ENCODE assay signal across 12 cellular contexts in genomic region chr11:74055938-74056337, GRCh38. TPM values are rescaled to one million over a fixed set of nuclear protein-coding genes. Genes with fewer than 3 reads are reported as not detected.
DNase-seq lines count a peak whose midpoint lies in the region; ATAC-seq, FAIRE-seq and TF ChIP-seq lines count a peak whose summit lies in the region.
"Had no signal": no experiment of that assay in that cellular context is flagged by ENCODE, and none has a peak within 500 bp of the region (broad histone marks: within the 10 kb centered on the region; RNA-seq: fewer than 3 reads in every experiment).

No MANE protein-coding gene starts in this region.

- ATAC-seq in gastrocnemius medialis = peak; percentile 99

- no peak overlapping the region for H3K4me3 ChIP-seq in gastrocnemius medialis
- H3K4me3 ChIP-seq: hepatocyte had no signal

- in situ Hi-C loops in gastrocnemius medialis (cut with MboI; ENCODE audit: low sequenced_read_pairs in 4 of 4) = no loop called here

- H3K4me1 ChIP-seq in gastrocnemius medialis = peaks cover 12 to 21% of the 10 kb centered on the region in 2 donors

- H3K9me3 ChIP-seq in gastrocnemius medialis = no peaks in the 10 kb centered on the region

- TF ChIP-seq POLR2A in gastrocnemius medialis (IDR thresholded peaks at IDR 0.05) = peak in 1 of 2 donors; percentile 70

- H3K27me3 ChIP-seq in gastrocnemius medialis = no peaks in the 10 kb centered on the region
- H3K27me3 ChIP-seq: hepatocyte had no signal

- H3K36me3 ChIP-seq in gastrocnemius medialis = peaks cover 0 to 12% of the 10 kb centered on the region in 2 donors

- TF ChIP-seq CTCF in gastrocnemius medialis (IDR thresholded peaks at IDR 0.05 in 4 of 5, conservative IDR thresholded peaks at IDR 0.05 in 1 of 5) = no peak

- intact Hi-C loops in gastrocnemius medialis (cut with DNase I; ENCODE audit: low total_unique reads) = no loop called here

- H3K27ac ChIP-seq in gastrocnemius medialis = peak overlapping the region; percentile 61 to 82 (median 72)
- H3K27ac ChIP-seq: hepatocyte had no signal

- DNase-seq in GM04503 (ENCODE audit: low read depth) (peak; percentile 25), RCC 7860 (ENCODE audit: low spot score) (peak; percentile 9), fibroblast of gingiva (ENCODE audit: low read depth) (peak; percentile 47), gastrocnemius medialis (peak; percentile 32 to 57), cortex of kidney (lab: John Stamatoyannopoulos, UW) (no peak), NCI-H1694 (lab: John Stamatoyannopoulos, UW) (no peak)
- DNase-seq in activated CD4-positive, alpha-beta T cell treated with anti-CD3 and anti-CD28 coated beads, Interleukin-2, amount 50 U/mL, for 1 hour = no peak
- DNase-seq: activated T-cell treated with anti-CD3 and anti-CD28 coated beads, Interleukin-2, amount 50 U/mL, for 24 hours; GOT3; MM.1S; stimulated activated CD4-positive, alpha-beta T cell treated with anti-CD3 and anti-CD28 coated beads, Interleukin-15, amount 100 ng/mL, for 24 hours had no signal

- FAIRE-seq in RCC 7860 (lab: Jason Lieb, UNC) = no peak

RNA-seq across cellular contexts. Expression of gene UCP3, which starts 47.1 kb away (rescaled TPM):
- 100 to 1,000 TPM; 489 to 938 (median 679) TPM for total RNA-seq in gastrocnemius medialis

Comparison
In these comparisons a context has a peak if more than half of its experiments do, and no peak if none do; other contexts are left out.
1. DNase-seq: peak in GM04503 (single experiment), RCC 7860 (single experiment), fibroblast of gingiva (single experiment) and gastrocnemius medialis (2 of 2); none in cortex of kidney (single experiment), NCI-H1694 (single experiment) and activated CD4-positive, alpha-beta T cell treated with anti-CD3 and anti-CD28 coated beads, Interleukin-2, amount 50 U/mL, for 1 hour (single experiment).